ENCODE assay signal across 31 cellular contexts in the genomic region with DNA sequence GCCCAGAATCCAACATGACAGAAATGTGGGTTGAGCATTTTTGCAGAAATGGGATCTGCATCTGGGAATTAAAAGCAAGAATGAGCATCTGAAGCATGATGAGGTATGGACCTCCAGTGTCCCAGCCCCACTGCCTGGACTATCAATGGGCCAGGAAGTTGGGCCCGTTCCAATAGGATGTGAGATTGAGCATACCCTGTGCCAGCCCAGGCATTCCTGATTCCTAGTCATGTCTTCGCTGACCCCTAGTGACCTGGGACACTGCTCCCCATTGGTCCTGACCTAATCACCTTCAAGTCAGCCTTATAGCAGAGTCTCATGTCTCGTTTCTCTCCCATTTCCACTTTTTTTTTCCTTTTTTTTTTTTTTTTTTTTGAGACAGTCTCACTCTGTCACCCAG.
"Had no signal": no experiment of that assay in that cellular context is flagged by ENCODE, and none has a peak within 500 bp of the region (broad histone marks: within the 10 kb centered on the region; RNA-seq: fewer than 3 reads in every experiment).

No MANE protein-coding gene starts in this region.

- H3K4me1 ChIP-seq: adrenal gland, body of pancreas, colonic mucosa, esophagus squamous epithelium, gastroesophageal sphincter, heart right ventricle had no signal

- H3K4me3 Mint-ChIP-seq: activated CD4-positive, alpha-beta memory T cell treated with anti-CD3 and anti-CD28 coated beads, Interleukin-2, amount 10 ng/mL, durations not matched to agents 7 days and 5 days; activated CD4-positive, alpha-beta T cell treated with anti-CD3 and anti-CD28 coated beads, Interleukin-2, amount 10 ng/mL, durations not matched to agents 7 days and 5 days; activated naive CD8-positive, alpha-beta T cell treated with anti-CD3 and anti-CD28 coated beads for 36 hours; activated naive CD8-positive, alpha-beta T cell treated with anti-CD3 and anti-CD28 coated beads, Interleukin-2, amount 50 U/mL, for 24 hours; activated T-cell treated with anti-CD3 and anti-CD28 coated beads, Interleukin-2, amount 50 U/mL, for 24 hours; activated T-helper 17 cell treated with anti-CD3 and anti-CD28 coated beads, Interleukin-2, amount 50 U/mL, for 72 hours; T-helper 17 cell; T-helper 2 cell treated with Interferon-gamma antibody and Interleukin-4, amounts not matched to agents 5 μg/mL and 100 μg/mL, for 36 hours had no signal

- DNase-seq: activated CD4-positive, alpha-beta memory T cell treated with anti-CD3 and anti-CD28 coated beads, Interleukin-2, amount 10 ng/mL, durations not matched to agents 7 days and 5 days; activated CD4-positive, alpha-beta T cell treated with anti-CD3 and anti-CD28 coated beads for 1 hour; activated CD4-positive, alpha-beta T cell treated with anti-CD3 and anti-CD28 coated beads for 4 hours; activated CD4-positive, alpha-beta T cell treated with anti-CD3 and anti-CD28 coated beads, Interleukin-2, amount 10 ng/mL, durations not matched to agents 7 days and 5 days; activated CD4-positive, alpha-beta T cell treated with anti-CD3 and anti-CD28 coated beads, Interleukin-2, amount 50 U/mL, for 4 hours; activated CD8-positive, alpha-beta memory T cell treated with anti-CD3 and anti-CD28 coated beads, Interleukin-2, amount 50 U/mL, for 48 hours; activated effector memory CD4-positive, alpha-beta T cell treated with Interleukin-2 at 50 U/mL for 16 hours; activated gamma-delta T cell treated with Interleukin-2 at 50 U/mL for 16 hours; activated naive CD4-positive, alpha-beta T cell treated with anti-CD3 and anti-CD28 coated beads, Interleukin-2, amount 50 U/mL, for 16 hours; activated naive CD4-positive, alpha-beta T cell treated with Interleukin-2 at 50 U/mL for 16 hours; activated naive CD8-positive, alpha-beta T cell treated with anti-CD3 and anti-CD28 coated beads for 36 hours; activated naive CD8-positive, alpha-beta T cell treated with anti-CD3 and anti-CD28 coated beads, Interleukin-2, amount 50 U/mL, for 24 hours; activated T-cell treated with anti-CD3 and anti-CD28 coated beads for 4 hours; activated T-cell treated with anti-CD3 and anti-CD28 coated beads, Interleukin-2, amount 50 U/mL, for 24 hours; adrenal gland; amygdala; aorta; body of pancreas; caudate nucleus; colonic mucosa; effector CD8-positive, alpha-beta T cell; esophagus squamous epithelium; foreskin melanocyte; heart right ventricle; T-helper 1 cell; T-helper 17 cell; T1000 had no signal

- H3K36me3 Mint-ChIP-seq: activated naive CD8-positive, alpha-beta T cell treated with anti-CD3 and anti-CD28 coated beads for 36 hours had no signal

- H3K27ac Mint-ChIP-seq: activated CD4-positive, alpha-beta memory T cell treated with anti-CD3 and anti-CD28 coated beads, Interleukin-2, amount 10 ng/mL, durations not matched to agents 7 days and 5 days; activated CD4-positive, alpha-beta T cell treated with anti-CD3 and anti-CD28 coated beads, Interleukin-2, amount 10 ng/mL, durations not matched to agents 7 days and 5 days; activated naive CD8-positive, alpha-beta T cell treated with anti-CD3 and anti-CD28 coated beads for 36 hours; activated naive CD8-positive, alpha-beta T cell treated with anti-CD3 and anti-CD28 coated beads, Interleukin-2, amount 50 U/mL, for 24 hours; activated T-cell treated with anti-CD3 and anti-CD28 coated beads, Interleukin-2, amount 50 U/mL, for 24 hours; activated T-helper 17 cell treated with anti-CD3 and anti-CD28 coated beads, Interleukin-2, amount 50 U/mL, for 72 hours; T-helper 17 cell; T-helper 2 cell treated with Interferon-gamma antibody and Interleukin-4, amounts not matched to agents 5 μg/mL and 100 μg/mL, for 36 hours had no signal

- H3K27me3 ChIP-seq: adrenal gland, body of pancreas, colonic mucosa, esophagus squamous epithelium, gastroesophageal sphincter, heart right ventricle had no signal

- H3K36me3 ChIP-seq: adrenal gland, colonic mucosa, esophagus squamous epithelium, gastroesophageal sphincter, heart right ventricle had no signal

- H3K9me3 ChIP-seq: adrenal gland, body of pancreas, colonic mucosa, esophagus squamous epithelium, gastroesophageal sphincter had no signal

- H3K27ac ChIP-seq: adrenal gland, body of pancreas, colonic mucosa, epithelial cell of prostate, esophagus squamous epithelium, gastroesophageal sphincter, heart right ventricle had no signal

- H3K27me3 Mint-ChIP-seq: activated CD4-positive, alpha-beta memory T cell treated with anti-CD3 and anti-CD28 coated beads, Interleukin-2, amount 10 ng/mL, durations not matched to agents 7 days and 5 days; activated CD4-positive, alpha-beta T cell treated with anti-CD3 and anti-CD28 coated beads, Interleukin-2, amount 10 ng/mL, durations not matched to agents 7 days and 5 days; activated naive CD8-positive, alpha-beta T cell treated with anti-CD3 and anti-CD28 coated beads for 36 hours; activated naive CD8-positive, alpha-beta T cell treated with anti-CD3 and anti-CD28 coated beads, Interleukin-2, amount 50 U/mL, for 24 hours; activated T-cell treated with anti-CD3 and anti-CD28 coated beads, Interleukin-2, amount 50 U/mL, for 24 hours; activated T-helper 17 cell treated with anti-CD3 and anti-CD28 coated beads, Interleukin-2, amount 50 U/mL, for 72 hours; T-helper 17 cell had no signal

- H3K4me1 Mint-ChIP-seq: activated CD4-positive, alpha-beta memory T cell treated with anti-CD3 and anti-CD28 coated beads, Interleukin-2, amount 10 ng/mL, durations not matched to agents 7 days and 5 days; activated CD4-positive, alpha-beta T cell treated with anti-CD3 and anti-CD28 coated beads, Interleukin-2, amount 10 ng/mL, durations not matched to agents 7 days and 5 days; activated naive CD8-positive, alpha-beta T cell treated with anti-CD3 and anti-CD28 coated beads for 36 hours; activated naive CD8-positive, alpha-beta T cell treated with anti-CD3 and anti-CD28 coated beads, Interleukin-2, amount 50 U/mL, for 24 hours; activated T-helper 17 cell treated with anti-CD3 and anti-CD28 coated beads, Interleukin-2, amount 50 U/mL, for 72 hours; T-helper 17 cell had no signal

- ATAC-seq: activated naive CD8-positive, alpha-beta T cell treated with anti-CD3 and anti-CD28 coated beads, Interleukin-2, amount 50 U/mL, for 24 hours; activated T-helper 17 cell treated with anti-CD3 and anti-CD28 coated beads, Interleukin-2, amount 50 U/mL, for 72 hours; body of pancreas; gastroesophageal sphincter; heart right ventricle; T-helper 17 cell had no signal

- H3K4me3 ChIP-seq: adrenal gland, body of pancreas, colonic mucosa, esophagus squamous epithelium, gastroesophageal sphincter, heart right ventricle had no signal
